In genomic region chr2:86036790-86037138, GRCh38 we compare ENCODE assay signal across 8 cellular contexts.
DNase-seq lines count a peak whose midpoint lies in the region; ATAC-seq and TF ChIP-seq lines count a peak whose summit lies in the region.

No MANE protein-coding gene starts in this region.

- H3K9me3 ChIP-seq in heart left ventricle (no peaks in the 10 kb centered on the region), aorta (ENCODE audit: control insufficient read depth, low read length) (no peaks in the 10 kb centered on the region)

- no peak for TF ChIP-seq POLR2A in heart left ventricle (IDR thresholded peaks at IDR 0.05)

- no peak overlapping the region for H3K4me3 Mint-ChIP-seq in nephron progenitor cell

- DNase-seq in heart left ventricle (no peak), Right ventricle myocardium inferior (ENCODE audit: missing footprints) (no peak), dorsolateral prefrontal cortex (peak in 1 of 10 donors; percentile 31), nephron progenitor cell (no peak), aorta (no peak), GM13976 (ENCODE audit: low spot score) (no peak), NCI-H82 (lab: John Stamatoyannopoulos, UW) (no peak), HCEC 1CT (no peak)

- H3K4me1 Mint-ChIP-seq in nephron progenitor cell: peaks cover 21% of the 10 kb centered on the region

- H3K27ac ChIP-seq in heart left ventricle (peak overlapping the region; percentile 72 to 97 (median 85)), dorsolateral prefrontal cortex (peak overlapping the region; percentile 76 to 99 (median 95)), aorta (ENCODE audit: low read depth in 1 of 2, low read length in 2 of 2) (peak overlapping the region; percentile 4 to 34)

- H3K36me3 ChIP-seq in heart left ventricle (peaks cover 0 to 62% (median 47%) of the 10 kb centered on the region in 9 donors), aorta (ENCODE audit: control insufficient read depth in 1 of 2, insufficient read depth in 2 of 2, low read length in 1 of 2) (peaks cover 0 to 5% of the 10 kb centered on the region in 2 donors)

- H3K36me3 Mint-ChIP-seq in nephron progenitor cell (ENCODE audit: low read depth): peaks cover 63% of the 10 kb centered on the region

- intact Hi-C loops in heart left ventricle (cut with DNase I) (loop anchor here in 7 of 10 donors (2.0 to 10.0 kb wide), 6 partner anchors 36 to 152 kb away; partner anchors contain the start of gene ST3GAL5 (in 7 of the 7)), Right ventricle myocardium inferior (cut with DNase I) (loop anchor here (1.0 to 5.0 kb wide), 2 partner anchors 36 to 147 kb away; no protein-coding TSS in a partner anchor), dorsolateral prefrontal cortex (cut with DNase I) (loop anchor here (1.0 to 10.0 kb wide), 4 partner anchors 41 to 148 kb away; partner anchors contain the start of gene ST3GAL5 (in 2 of the 2)), aorta (cut with DNase I) (no loop called here)

- no peaks in the 10 kb centered on the region for H3K9me3 Mint-ChIP-seq in nephron progenitor cell

- no peak overlapping the region for H3K4me3 ChIP-seq in heart left ventricle
- peak overlapping the region in 10 of 59 donors; percentile 6 to 32 (median 13) for H3K4me3 ChIP-seq in dorsolateral prefrontal cortex
- no peak overlapping the region for H3K4me3 ChIP-seq in aorta (ENCODE audit: low read length in 2 of 2)

- in situ Hi-C loops in GM13976 (cut with MboI; ENCODE audit: low sequenced_read_pairs, unreplicated experiment): no loop called here

- ATAC-seq in heart left ventricle: peak in 2 of 4 donors; percentile 29 to 35
- no peak for ATAC-seq in Right ventricle myocardium inferior
- no peak for ATAC-seq in aorta (ENCODE audit: low FRiP score)

- WGBS in heart left ventricle, 4 donors: 25 to 34% (median 28%) methylated on average over 5 of the region's 5 CpGs
- WGBS in aorta, 2 donors: 16 to 22% methylated on average over 5 of the region's 5 CpGs

- H3K27me3 ChIP-seq in heart left ventricle (no peaks in the 10 kb centered on the region), dorsolateral prefrontal cortex (no peaks in the 10 kb centered on the region), aorta (ENCODE audit: control insufficient read depth in 1 of 2, insufficient read depth in 2 of 2, low read length in 1 of 2) (no peaks in the 10 kb centered on the region)

- H3K4me1 ChIP-seq in heart left ventricle: peaks cover 19 to 57% (median 45%) of the 10 kb centered on the region in 12 donors
- peaks cover 0 to 3% of the 10 kb centered on the region in 2 donors for H3K4me1 ChIP-seq in aorta (ENCODE audit: control insufficient read depth in 1 of 2, insufficient read depth in 2 of 2, low read length in 2 of 2)

- TF ChIP-seq CTCF in heart left ventricle (IDR thresholded peaks at IDR 0.05) (no peak), dorsolateral prefrontal cortex (IDR thresholded peaks at IDR 0.05 in 54 of 56, conservative IDR thresholded peaks at IDR 0.05 in 2 of 56; ENCODE audit: low read depth in 1 of 56, partially characterized antibody in 56 of 56) (peak in 1 of 56 donors; percentile 7), nephron progenitor cell (IDR thresholded peaks at IDR 0.05) (no peak), GM13976 (IDR thresholded peaks at IDR 0.05; ENCODE audit: borderline replicate concordance, control extremely low read depth, extremely low read depth, insufficient read depth, missing control alignments) (no peak)

- peak overlapping the region; percentile 94 for H3K27ac Mint-ChIP-seq in nephron progenitor cell

- no peaks in the 10 kb centered on the region for H3K27me3 Mint-ChIP-seq in nephron progenitor cell (ENCODE audit: low read depth, poor library complexity)

Comparison
In these comparisons a context has a peak if more than half of its experiments do, and no peak if none do; other contexts are left out.
1. H3K27ac ChIP-seq: peak in every context shown above with its lines; median percentile 95 in dorsolateral prefrontal cortex; 85 in heart left ventricle; 19 in aorta.
2. intact Hi-C loops: an anchor here in heart left ventricle (2.0 to 10.0 kb wide), Right ventricle myocardium inferior (1.0 to 5.0 kb wide) and dorsolateral prefrontal cortex (1.0 to 10.0 kb wide); none called in aorta.